8 cellular contexts compared by ENCODE assay signal in genomic region chr22:42930810-42931420, GRCh38.
DNase-seq lines count a peak whose midpoint lies in the region; ATAC-seq lines count a peak whose summit lies in the region.

No MANE protein-coding gene starts in this region.

- H3K36me3 Mint-ChIP-seq in naive thymus-derived CD8-positive, alpha-beta T cell = peaks cover 0 to 8% (median 4%) of the 10 kb centered on the region in 3 donors

- H3K4me1 Mint-ChIP-seq in naive thymus-derived CD8-positive, alpha-beta T cell = peaks cover 45 to 90% (median 80%) of the 10 kb centered on the region in 4 donors

- DNase-seq in DMS53 treated with DMSO at 0.1 percent for 48 hours (lab: John Stamatoyannopoulos, UW; ENCODE audit: unreplicated experiment) (peak; percentile 20), HuH-7.5 (ENCODE audit: low spot score) (no peak), NCI-H1092 (lab: John Stamatoyannopoulos, UW) (no peak)
- DNase-seq in naive thymus-derived CD8-positive, alpha-beta T cell = no peak

- H3K9me3 Mint-ChIP-seq in naive thymus-derived CD8-positive, alpha-beta T cell = no peaks in the 10 kb centered on the region

- POLR2A ChIA-PET in naive thymus-derived CD8-positive, alpha-beta T cell (lab: Charles Lee) = no interaction called here

- H3K27ac Mint-ChIP-seq in naive thymus-derived CD8-positive, alpha-beta T cell = peak overlapping the region in 6 of 10 donors; percentile 37 to 87 (median 74)

- H3K4me3 Mint-ChIP-seq in naive thymus-derived CD8-positive, alpha-beta T cell = peak overlapping the region in 1 of 10 donors; percentile 39

- ATAC-seq in HG03442 (IDR thresholded peaks at IDR 0.05; ENCODE audit: unreplicated experiment) (peak; percentile 16), GM21576 (IDR thresholded peaks at IDR 0.05; ENCODE audit: unreplicated experiment) (no peak), HG03378 (IDR thresholded peaks at IDR 0.05; ENCODE audit: unreplicated experiment) (no peak)
- ATAC-seq in naive thymus-derived CD8-positive, alpha-beta T cell = no peak

- H3K27me3 Mint-ChIP-seq in naive thymus-derived CD8-positive, alpha-beta T cell = no peaks in the 10 kb centered on the region

- peak overlapping the region; percentile 65 for H3K27ac ChIP-seq in cingulate gyrus (ENCODE audit: low read depth, low read length)
